Comparison of ENCODE assay signal across 26 cellular contexts in the genomic region with DNA sequence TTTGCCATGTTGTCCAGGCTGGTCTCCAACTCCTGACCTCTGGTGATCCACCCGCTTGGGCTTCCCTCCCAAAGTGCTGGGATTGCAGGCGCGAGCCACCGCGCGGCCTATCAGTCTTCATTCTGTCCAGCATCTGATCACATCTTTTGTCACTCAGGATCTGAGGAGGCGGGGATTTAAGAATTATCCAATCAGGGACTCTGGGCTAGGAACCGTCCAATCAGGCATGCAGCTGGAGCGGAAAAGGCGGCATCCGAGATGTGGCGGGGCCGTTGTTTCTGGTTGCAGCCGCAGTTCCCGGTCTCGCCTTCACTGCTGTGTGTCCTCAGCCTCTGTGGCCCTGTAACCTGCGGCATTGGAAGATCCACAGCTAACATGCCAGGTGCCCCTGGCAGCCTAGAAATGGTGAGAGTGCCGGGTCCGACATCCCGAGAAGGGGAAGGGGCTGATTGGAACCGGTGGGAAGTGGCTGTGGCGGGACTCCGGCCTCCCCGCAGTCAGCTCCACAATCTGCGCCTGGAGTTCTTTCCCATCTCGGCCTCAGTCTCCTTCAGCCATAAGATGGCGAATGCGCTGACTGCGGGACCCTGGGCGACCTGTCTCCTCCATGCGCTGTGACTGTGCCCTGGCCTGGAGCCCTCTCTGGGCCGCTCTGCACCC. TPM values are rescaled to one million over a fixed set of nuclear protein-coding genes. Genes with fewer than 3 reads are reported as not detected.
A peak's percentile ranks its signal among the peaks of the same experiment; 100 is the strongest.
DNase-seq lines count a peak whose midpoint lies in the region; ATAC-seq and TF ChIP-seq lines count a peak whose summit lies in the region.
"Had no signal": no experiment of that assay in that cellular context is flagged by ENCODE, and none has a peak within 500 bp of the region (broad histone marks: within the 10 kb centered on the region; RNA-seq: fewer than 3 reads in every experiment).

A gene (plus strand): TSS at position 291 of the 660 bp plus-strand sequence. CDS start 85 bp downstream, at position 376.

- no peak for TF ChIP-seq CTCF in thoracic aorta (IDR thresholded peaks at IDR 0.05)

- H3K9me3 ChIP-seq in HUES6 (ENCODE audit: control insufficient read depth, insufficient read depth, low read depth, low read length) (peaks cover 61% of the 10 kb centered on the region), thoracic aorta (no peaks in the 10 kb centered on the region)
- H3K9me3 ChIP-seq: vagina had no signal

- H3K4me3 ChIP-seq in HUES6 (ENCODE audit: low read depth, low read length) (peak within 1 kb of the TSS; percentile 47; the same call in 1 of the 2 replicates), thoracic aorta (peak within 1 kb of the TSS; percentile 23)
- H3K4me3 ChIP-seq: SK-N-MC had no signal

- H3K27me3 ChIP-seq in HUES6 (ENCODE audit: control insufficient read depth, insufficient read depth, low read length): no peaks in the 10 kb centered on the region
- no peaks in the 10 kb centered on the region for H3K27me3 ChIP-seq in thoracic aorta (replicated peaks; ENCODE audit: insufficient read depth)
- H3K27me3 ChIP-seq: foreskin keratinocyte, vagina had no signal

- intact Hi-C loops in left cardiac atrium (cut with DNase I): no loop called here
- intact Hi-C loops in Right ventricle myocardium inferior (cut with DNase I): no loop called here

- peak in 1 of 2 donors; percentile 52 for ATAC-seq in left cardiac atrium
- ATAC-seq in Right ventricle myocardium inferior: no peak
- ATAC-seq in thoracic aorta (ENCODE audit: insufficient number of reproducible peaks, low FRiP score, low read depth): no peak
- no peak for ATAC-seq in HG03460 (IDR thresholded peaks at IDR 0.05; ENCODE audit: unreplicated experiment)
- ATAC-seq: foreskin keratinocyte, HCT116 had no signal

- H3K4me1 ChIP-seq in HUES6 (ENCODE audit: control insufficient read depth, insufficient read depth, low read length) (no peaks in the 10 kb centered on the region), thoracic aorta (ENCODE audit: control insufficient read depth in 1 of 2, low read depth in 2 of 2) (no peaks in the 10 kb centered on the region)
- H3K4me1 ChIP-seq: foreskin keratinocyte, sigmoid colon, vagina had no signal

- H3K9ac ChIP-seq in HUES6 (ENCODE audit: low read length): no peak within 1 kb of the TSS

- DNase-seq in left cardiac atrium (peak; percentile 46), Right ventricle myocardium inferior (ENCODE audit: missing footprints) (no peak), medulla oblongata (ENCODE audit: extremely low spot score) (peak; percentile 14), thoracic aorta (ENCODE audit: low spot score) (no peak), iPS-NIHi11 (ENCODE audit: low spot score) (no peak)
- DNase-seq: activated CD4-positive, alpha-beta T cell treated with anti-CD3 and anti-CD28 coated beads, Interleukin-2, amount 50 U/mL, for 48 hours; activated effector memory CD4-positive, alpha-beta T cell treated with anti-CD3 and anti-CD28 coated beads, Interleukin-2, amount 50 U/mL, for 16 hours; effector CD8-positive, alpha-beta T cell; erythroblast; foreskin keratinocyte; GF-D8; Karpas-422; mesenchymal stem cell; naive B cell; NCI-H187 treated with DMSO at 0.1 percent for 48 hours; sigmoid colon; T-helper 2 cell; WERI-Rb-1 had no signal

- H3K27ac ChIP-seq in HUES6 (ENCODE audit: low read depth, low read length) (no peak within 1 kb of the TSS), thoracic aorta (no peak within 1 kb of the TSS)
- H3K27ac ChIP-seq: foreskin keratinocyte, sigmoid colon, SK-N-MC, vagina, WERI-Rb-1 had no signal

- no peaks in the 10 kb centered on the region for H3K36me3 ChIP-seq in HUES6 (ENCODE audit: control insufficient read depth, insufficient read depth, low read length)
- H3K36me3 ChIP-seq in thoracic aorta: no peaks in the 10 kb centered on the region
- H3K36me3 ChIP-seq: sigmoid colon, vagina, WERI-Rb-1 had no signal

RNA-seq across cellular contexts. Expression of the gene that starts here (rescaled TPM):
- not detected for total RNA-seq in left cardiac atrium
- total RNA-seq in Right ventricle myocardium inferior: not detected
- not detected for total RNA-seq in thoracic aorta
- total RNA-seq: chondrocyte, foreskin keratinocyte, HT1080, osteoblast, sigmoid colon, vagina had no signal

Comparison
In these comparisons a context has a peak if more than half of its experiments do, and no peak if none do; other contexts are left out.
1. Peak in DNase-seq in left cardiac atrium; RNA of the gene not detected or under 1 TPM.